In genomic region chr2:112627060-112628040, GRCh38 we compare ENCODE assay signal across 8 cellular contexts. TPM values are rescaled to one million over a fixed set of nuclear protein-coding genes. Genes with fewer than 3 reads are reported as not detected.
A peak's percentile ranks its signal among the peaks of the same experiment; 100 is the strongest.
DNase-seq lines count a peak whose midpoint lies in the region; ATAC-seq and TF ChIP-seq lines count a peak whose summit lies in the region.

No MANE protein-coding gene starts in this region.

- TF ChIP-seq POLR2A in Peyer's patch (IDR thresholded peaks at IDR 0.05), result no peak

- H3K27me3 ChIP-seq in Peyer's patch, result no peaks in the 10 kb centered on the region

- TF ChIP-seq CTCF in Peyer's patch (IDR thresholded peaks at IDR 0.05), result no peak
- no peak for TF ChIP-seq CTCF in mucosa of descending colon (IDR thresholded peaks at IDR 0.05)

- intact Hi-C loops in mucosa of descending colon (cut with DNase I, micrococcal nuclease), result loop anchor here (10.0 kb wide), 2 partner anchors 67 to 97 kb away; partner anchors contain the start of gene NT5DC4 (in 2 of the 2)

- H3K36me3 ChIP-seq in Peyer's patch (no peaks in the 10 kb centered on the region), mucosa of descending colon (ENCODE audit: low read depth) (no peaks in the 10 kb centered on the region)

- H3K9me3 ChIP-seq in Peyer's patch (no peaks in the 10 kb centered on the region), mucosa of descending colon (no peaks in the 10 kb centered on the region)

- peaks cover 3 to 17% (median 8%) of the 10 kb centered on the region in 4 donors for H3K4me1 ChIP-seq in Peyer's patch
- peaks cover 13% of the 10 kb centered on the region for H3K4me1 ChIP-seq in mucosa of descending colon (ENCODE audit: low read depth)

- DNase-seq in GDM1 (lab: John Stamatoyannopoulos, UW) (peak; percentile 74), Peyer's patch (no peak), dedifferentiated amniotic fluid mesenchymal stem cell (ENCODE audit: extremely low spot score) (peak; percentile 91), mucosa of descending colon (no peak), NCI-H510A (lab: John Stamatoyannopoulos, UW) (no peak), NCI-H345 (lab: John Stamatoyannopoulos, UW) (no peak)

- H3K27ac ChIP-seq in Peyer's patch, result peak overlapping the region in 3 of 4 donors; percentile 29 to 75 (median 35)

- H3K4me3 ChIP-seq in Peyer's patch, result no peak overlapping the region
- H3K4me3 ChIP-seq in mucosa of descending colon, result no peak overlapping the region

- peak; percentile 58 for ATAC-seq in mucosa of descending colon
- ATAC-seq in HG02938 (IDR thresholded peaks at IDR 0.05; ENCODE audit: unreplicated experiment), result no peak
- no peak for ATAC-seq in GM21529 (IDR thresholded peaks at IDR 0.05; ENCODE audit: unreplicated experiment)

RNA-seq across cellular contexts. Expression of gene SLC20A1, which starts 18.4 kb away (rescaled TPM):
- total RNA-seq in Peyer's patch, result 100 to 1,000 TPM in 3 of 4 donors, 10 to 100 TPM in 1; 48.7 to 143 (median 122) TPM
- 100 to 1,000 TPM in 1 of 3 donors, 10 to 100 TPM in 2; 64.3 to 128 (median 80.6) TPM for total RNA-seq in mucosa of descending colon

RNA-seq across cellular contexts. Expression of gene CHCHD5, which starts 42.9 kb away (rescaled TPM):
- total RNA-seq in Peyer's patch (10 to 100 TPM in 3 of 4 donors, 1 to 10 TPM in 1; 8.3 to 20.7 (median 11.4) TPM), mucosa of descending colon (10 to 100 TPM; 20.9 to 28.8 (median 26.1) TPM)

Comparison
In these comparisons a context has a peak if more than half of its experiments do, and no peak if none do; other contexts are left out.
1. DNase-seq: peak in GDM1 (single experiment) and dedifferentiated amniotic fluid mesenchymal stem cell (single experiment); none in Peyer's patch (0 of 3), mucosa of descending colon (0 of 3), NCI-H510A (single experiment) and NCI-H345 (single experiment).